Comparison of ENCODE assay signal across 14 cellular contexts in the genomic region with DNA sequence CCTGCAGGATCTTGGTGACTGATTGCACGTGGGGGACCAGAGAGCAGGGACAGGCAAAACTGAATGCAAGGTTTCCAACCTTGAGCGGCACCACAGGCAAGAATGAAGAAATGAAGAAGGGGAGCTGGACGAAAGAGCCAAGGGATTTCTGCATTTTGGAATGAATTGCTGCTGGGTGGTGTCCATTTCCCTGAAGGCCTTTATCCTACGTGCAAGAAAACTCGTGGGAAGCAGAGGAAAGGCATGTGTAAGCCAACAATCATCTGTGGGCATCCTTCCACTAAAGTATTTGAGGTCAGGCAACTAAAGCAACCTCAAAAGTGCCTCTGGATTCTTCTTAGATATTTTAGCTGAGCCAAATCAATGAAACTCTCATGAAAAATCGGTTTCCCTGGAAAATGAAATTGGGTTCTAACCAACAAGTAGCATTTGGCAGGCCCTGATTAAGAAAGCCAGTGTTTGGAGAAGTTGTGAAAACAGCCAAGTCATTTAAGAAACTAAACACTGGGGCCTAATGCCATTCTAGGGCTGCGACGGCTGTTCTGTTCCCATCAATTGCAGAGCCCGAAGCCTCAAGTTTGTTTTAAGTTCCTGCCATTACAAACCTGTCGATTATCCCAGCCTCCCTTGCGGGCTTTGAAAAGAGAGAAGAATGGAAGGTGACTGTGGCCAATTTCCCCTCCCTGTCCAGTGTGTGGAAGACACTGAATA. TPM values are rescaled to one million over a fixed set of nuclear protein-coding genes. Genes with fewer than 3 reads are reported as not detected.
DNase-seq lines count a peak whose midpoint lies in the region; ATAC-seq, FAIRE-seq and TF ChIP-seq lines count a peak whose summit lies in the region.
"Had no signal": no experiment of that assay in that cellular context is flagged by ENCODE, and none has a peak within 500 bp of the region (broad histone marks: within the 10 kb centered on the region; RNA-seq: fewer than 3 reads in every experiment).

No MANE protein-coding gene starts in this region.

- no peaks in the 10 kb centered on the region for H3K9me3 ChIP-seq in fibroblast of lung (ENCODE audit: control insufficient read depth, insufficient read depth, low read depth, low read length)

- peaks cover 42% of the 10 kb centered on the region for H3K27me3 Mint-ChIP-seq in activated CD8-positive, alpha-beta T cell treated with anti-CD3 and anti-CD28 coated beads, Interleukin-2, amount 10 ng/mL, durations not matched to agents 7 days and 5 days (ENCODE audit: low read depth)

- H3K4me3 ChIP-seq in BJ (ENCODE audit: low read depth, low read length), result no peak overlapping the region
- no peak overlapping the region for H3K4me3 ChIP-seq in fibroblast of lung (replicated peaks in 1 of 4; ENCODE audit: control extremely low read depth in 1 of 4, insufficient read depth in 1 of 4, low read depth in 3 of 4, low read length in 4 of 4)
- H3K4me3 ChIP-seq in skeletal muscle cell (ENCODE audit: low read depth, low read length), result no peak overlapping the region

- no peaks in the 10 kb centered on the region for H3K4me1 Mint-ChIP-seq in activated CD8-positive, alpha-beta T cell treated with anti-CD3 and anti-CD28 coated beads, Interleukin-2, amount 10 ng/mL, durations not matched to agents 7 days and 5 days (ENCODE audit: low read depth)

- H4K20me1 ChIP-seq in fibroblast of lung (ENCODE audit: control insufficient read depth, extremely low read depth, insufficient read depth, low read length), result no peaks in the 10 kb centered on the region

- H3K4me3 Mint-ChIP-seq in activated CD8-positive, alpha-beta T cell treated with anti-CD3 and anti-CD28 coated beads, Interleukin-2, amount 10 ng/mL, durations not matched to agents 7 days and 5 days, result no peak overlapping the region

- peaks cover 26% of the 10 kb centered on the region for H3K4me1 ChIP-seq in fibroblast of lung (ENCODE audit: control insufficient read depth, extremely low read depth, insufficient read depth, low read length)

- no peak overlapping the region for H3K27ac ChIP-seq in fibroblast of lung (ENCODE audit: insufficient read depth, low read length)

- ATAC-seq in HG02678 (IDR thresholded peaks at IDR 0.05; ENCODE audit: unreplicated experiment) (no peak), HG02870 (IDR thresholded peaks at IDR 0.05; ENCODE audit: unreplicated experiment) (no peak)
- no peak for ATAC-seq in activated CD8-positive, alpha-beta T cell treated with anti-CD3 and anti-CD28 coated beads, Interleukin-2, amount 10 ng/mL, durations not matched to agents 7 days and 5 days
- ATAC-seq: activated naive CD4-positive, alpha-beta T cell treated with anti-CD3 and anti-CD28 coated beads, Interleukin-2, amount 50 U/mL, for 72 hours had no signal

- H3K27ac Mint-ChIP-seq in activated CD8-positive, alpha-beta T cell treated with anti-CD3 and anti-CD28 coated beads, Interleukin-2, amount 10 ng/mL, durations not matched to agents 7 days and 5 days, result no peak overlapping the region
- H3K27ac Mint-ChIP-seq: activated naive CD4-positive, alpha-beta T cell treated with anti-CD3 and anti-CD28 coated beads, Interleukin-2, amount 50 U/mL, for 72 hours; progenitor cell of endocrine pancreas had no signal

- FAIRE-seq in D721Med (lab: Jason Lieb, UNC), result no peak

- no peak overlapping the region for H3K9ac ChIP-seq in fibroblast of lung (ENCODE audit: insufficient read depth, low read length)

- no peak for TF ChIP-seq CTCF in BJ (IDR thresholded peaks at IDR 0.05; ENCODE audit: insufficient read depth, low read depth, low read length)
- no peak for TF ChIP-seq CTCF in fibroblast of lung (conservative IDR thresholded peaks at IDR 0.05 in 1 of 2, IDR thresholded peaks at IDR 0.05 in 1 of 2; ENCODE audit: low read depth in 1 of 2, low read length in 2 of 2)
- no peak for TF ChIP-seq CTCF in D721Med (IDR thresholded peaks at IDR 0.05; ENCODE audit: insufficient read depth, missing control alignments)

- H2AFZ ChIP-seq in fibroblast of lung (ENCODE audit: low read length), result no peak overlapping the region

- no peaks in the 10 kb centered on the region for H3K36me3 ChIP-seq in BJ (ENCODE audit: control insufficient read depth, insufficient read depth, low read length)
- H3K36me3 ChIP-seq in fibroblast of lung (ENCODE audit: control insufficient read depth, insufficient read depth, low read length), result no peaks in the 10 kb centered on the region

- POLR2A ChIA-PET in BJ (lab: Charles Lee), result no interaction called here
- POLR2A ChIA-PET in activated CD8-positive, alpha-beta T cell treated with anti-CD3 and anti-CD28 coated beads, Interleukin-2, amount 10 ng/mL, durations not matched to agents 7 days and 5 days (lab: Charles Lee), result interaction anchor here (0.6 kb wide), 1 partner anchor 25 kb away, joined by 3 read pairs; no protein-coding TSS in a partner anchor

- no peaks in the 10 kb centered on the region for H3K9me3 Mint-ChIP-seq in activated CD8-positive, alpha-beta T cell treated with anti-CD3 and anti-CD28 coated beads, Interleukin-2, amount 10 ng/mL, durations not matched to agents 7 days and 5 days (ENCODE audit: insufficient read depth)
- H3K9me3 Mint-ChIP-seq: activated naive CD4-positive, alpha-beta T cell treated with anti-CD3 and anti-CD28 coated beads, Interleukin-2, amount 50 U/mL, for 72 hours had no signal

- H3K36me3 Mint-ChIP-seq in activated CD8-positive, alpha-beta T cell treated with anti-CD3 and anti-CD28 coated beads, Interleukin-2, amount 10 ng/mL, durations not matched to agents 7 days and 5 days (ENCODE audit: low read depth), result no peaks in the 10 kb centered on the region
- H3K36me3 Mint-ChIP-seq: activated naive CD4-positive, alpha-beta T cell treated with anti-CD3 and anti-CD28 coated beads, Interleukin-2, amount 50 U/mL, for 72 hours had no signal

- H3K27me3 ChIP-seq in BJ (ENCODE audit: control insufficient read depth, insufficient read depth, low read length), result no peaks in the 10 kb centered on the region
- H3K27me3 ChIP-seq in fibroblast of lung (ENCODE audit: control insufficient read depth, insufficient read depth, low read length), result no peaks in the 10 kb centered on the region

- DNase-seq in BJ (ENCODE audit: low read depth) (peak; percentile 60), NOMO-1 treated with DMSO at 0.1 percent for 48 hours (lab: John Stamatoyannopoulos, UW; ENCODE audit: unreplicated experiment) (peak; percentile 44), fibroblast of lung (ENCODE audit: low read depth in 2 of 2) (peak; percentile 76 to 97), skeletal muscle cell (ENCODE audit: low read depth) (peak; percentile 65), D721Med (ENCODE audit: insufficient read length, low spot score) (no peak)
- DNase-seq in activated CD8-positive, alpha-beta T cell treated with anti-CD3 and anti-CD28 coated beads, Interleukin-2, amount 10 ng/mL, durations not matched to agents 7 days and 5 days, result no peak
- DNase-seq: activated CD8-positive, alpha-beta memory T cell treated with anti-CD3 and anti-CD28 coated beads, Interleukin-2, amount 50 U/mL, for 4 hours; MV-4-11; NCI-H2171 treated with DMSO at 0.1 percent for 48 hours; SW 1271 had no signal

- H3K79me2 ChIP-seq in fibroblast of lung (ENCODE audit: control insufficient read depth, insufficient read depth, low read length), result no peaks in the 10 kb centered on the region

- CTCF ChIA-PET in BJ (lab: Yijun Ruan, JAX), result interaction anchor here (0.8 to 1.5 kb wide), 3 partner anchors 19 to 34 kb away, joined by 3 read pairs; no protein-coding TSS in a partner anchor
- CTCF ChIA-PET in activated CD8-positive, alpha-beta T cell treated with anti-CD3 and anti-CD28 coated beads, Interleukin-2, amount 10 ng/mL, durations not matched to agents 7 days and 5 days (lab: Charles Lee), result no interaction called here

- no peak overlapping the region for H3K4me2 ChIP-seq in fibroblast of lung (ENCODE audit: extremely low read depth, insufficient read depth, low read length)

RNA-seq across cellular contexts. Expression of a gene that starts 4.7 kb away (rescaled TPM):
- polyA plus RNA-seq in BJ (2011; rRNA removed), result 987 and 1,228 TPM in 2 replicates
- 332 and 387 TPM in 2 replicates for polyA minus RNA-seq in BJ (2011; rRNA and poly(A)+ RNA removed)
- 270 and 398 TPM in 2 replicates for total RNA-seq in fibroblast of lung
- polyA plus RNA-seq in fibroblast of lung, result 525 and 889 TPM in 2 replicates
- 631 and 968 TPM in 2 replicates for polyA plus RNA-seq in fibroblast of lung (2012)
- polyA minus RNA-seq in fibroblast of lung (ENCODE audit: low replicate concordance), result 379 and 787 TPM in 2 replicates
- not detected for total RNA-seq in activated CD8-positive, alpha-beta T cell treated with anti-CD3 and anti-CD28 coated beads, Interleukin-2, amount 10 ng/mL, durations not matched to agents 7 days and 5 days
- total RNA-seq: activated naive CD4-positive, alpha-beta T cell treated with anti-CD3 and anti-CD28 coated beads, Interleukin-2, amount 50 U/mL, for 72 hours had no signal

Comparison
In these comparisons a context has a peak if more than half of its experiments do, and no peak if none do; other contexts are left out.
1. DNase-seq: peak in BJ (single experiment), NOMO-1 treated with DMSO at 0.1 percent for 48 hours (single experiment), fibroblast of lung (2 of 2) and skeletal muscle cell (single experiment); none in D721Med (single experiment) and activated CD8-positive, alpha-beta T cell treated with anti-CD3 and anti-CD28 coated beads, Interleukin-2, amount 10 ng/mL, durations not matched to agents 7 days and 5 days (single experiment).
2. RNA of a gene that starts 4.7 kb away (total RNA-seq): 270 to 398 TPM in fibroblast of lung; not detected in activated CD8-positive, alpha-beta T cell treated with anti-CD3 and anti-CD28 coated beads, Interleukin-2, amount 10 ng/mL, durations not matched to agents 7 days and 5 days; every median in the first group is over 100 times any median in the second.